ENCODE assay signal across 13 cellular contexts in genomic region chr1:111541721-111542120, GRCh38. TPM values are rescaled to one million over a fixed set of nuclear protein-coding genes. Genes with fewer than 3 reads are reported as not detected.
A peak's percentile ranks its signal among the peaks of the same experiment; 100 is the strongest.
DNase-seq lines count a peak whose midpoint lies in the region; ATAC-seq and TF ChIP-seq lines count a peak whose summit lies in the region.
"Had no signal": no experiment of that assay in that cellular context is flagged by ENCODE, and none has a peak within 500 bp of the region (broad histone marks: within the 10 kb centered on the region; RNA-seq: fewer than 3 reads in every experiment).

No MANE protein-coding gene starts in this region.

- H3K27ac ChIP-seq in SJSA1, result peak overlapping the region; percentile 89
- peak overlapping the region; percentile 13 to 61 (median 39) for H3K27ac ChIP-seq in transverse colon
- no peak overlapping the region for H3K27ac ChIP-seq in prostate gland
- H3K27ac ChIP-seq: thoracic aorta, VCaP had no signal

- TF ChIP-seq POLR2A in transverse colon (IDR thresholded peaks at IDR 0.05), result no peak
- no peak for TF ChIP-seq POLR2A in prostate gland (IDR thresholded peaks at IDR 0.05)

- TF ChIP-seq EP300 in transverse colon (IDR thresholded peaks at IDR 0.05; ENCODE audit: low read depth), result no peak

- H3K4me1 ChIP-seq in SJSA1 (replicated peaks) (peaks cover 56% of the 10 kb centered on the region), transverse colon (peaks cover 0 to 9% (median 4%) of the 10 kb centered on the region in 4 donors), prostate gland (replicated peaks) (no peaks in the 10 kb centered on the region)

- H3K4me3 ChIP-seq in SJSA1 (peak overlapping the region; percentile 37), transverse colon (no peak overlapping the region), prostate gland (no peak overlapping the region)
- H3K4me3 ChIP-seq: thoracic aorta had no signal

- no peak for ATAC-seq in GM18517 (IDR thresholded peaks at IDR 0.05; ENCODE audit: unreplicated experiment)
- no peak for ATAC-seq in GM21423 (IDR thresholded peaks at IDR 0.05; ENCODE audit: unreplicated experiment)

- WGBS in transverse colon (ENCODE audit: low coverage in 1 of 2), 2 donors, result 56 to 70% methylated on average over 4 of the region's 4 CpGs
- 21% methylated on average over 4 of the region's 4 CpGs for WGBS in prostate gland

- no peaks in the 10 kb centered on the region for H3K27me3 ChIP-seq in SJSA1 (replicated peaks)
- H3K27me3 ChIP-seq in transverse colon, result no peaks in the 10 kb centered on the region
- H3K27me3 ChIP-seq in prostate gland (replicated peaks; ENCODE audit: insufficient read depth), result no peaks in the 10 kb centered on the region

- intact Hi-C loops in transverse colon (cut with DNase I; ENCODE audit: low total_unique reads) (no loop called here), prostate gland (cut with DNase I) (no loop called here)

- H3K36me3 ChIP-seq in SJSA1, result no peaks in the 10 kb centered on the region
- no peaks in the 10 kb centered on the region for H3K36me3 ChIP-seq in transverse colon
- H3K36me3 ChIP-seq in prostate gland, result no peaks in the 10 kb centered on the region
- H3K36me3 ChIP-seq: thoracic aorta had no signal

- DNase-seq in HCEC 1CT (peak; percentile 36), SJSA1 (ENCODE audit: low read depth in 1 of 2, low spot score in 2 of 2) (peak in 1 of 2 experiments; percentile 87), glomerular visceral epithelial cell (ENCODE audit: extremely low spot score) (peak; percentile 68), transverse colon (no peak), NCI-H1694 treated with DMSO at 0.1 percent for 48 hours (lab: John Stamatoyannopoulos, UW) (no peak), prostate gland (ENCODE audit: low spot score) (no peak)
- DNase-seq: MV-4-11, NCI-H510A treated with DMSO at 0.1 percent for 48 hours, small intestine had no signal

- H3K9me3 ChIP-seq in SJSA1 (replicated peaks) (no peaks in the 10 kb centered on the region), transverse colon (no peaks in the 10 kb centered on the region), prostate gland (no peaks in the 10 kb centered on the region)
- H3K9me3 ChIP-seq: thoracic aorta had no signal

- in situ Hi-C loops in transverse colon (cut with MboI; ENCODE audit: low pct_ligation_motif_present in 1 of 4, low pct_unique_long_range_greater_than_20kb in 1 of 4, low sequenced_read_pairs in 3 of 4), result no loop called here

- TF ChIP-seq CTCF in transverse colon (IDR thresholded peaks at IDR 0.05), result no peak
- TF ChIP-seq CTCF in prostate gland (IDR thresholded peaks at IDR 0.05), result no peak

RNA-seq across cellular contexts. Expression of gene ADORA3, which starts 38.3 kb away (rescaled TPM):
- total RNA-seq in SJSA1 (2014; rRNA removed; shearing (Covaris generic)), result not detected in 2 replicates
- total RNA-seq in transverse colon (1 to 10 TPM in 2 of 4 donors, not detected in 2; 2.9 to 5.7 TPM), prostate gland (1 to 10 TPM; 2.0 to 2.9 TPM)

RNA-seq across cellular contexts. Expression of gene TMIGD3, which starts 38.3 kb away (rescaled TPM):
- not detected in 2 replicates for total RNA-seq in SJSA1 (2014; rRNA removed; shearing (Covaris generic))
- total RNA-seq in transverse colon, result under 1 TPM in 2 of 4 donors, not detected in 2; 0.27 to 0.95 TPM
- 10 to 100 TPM in 1 of 2 donors, under 1 TPM in 1; 0.64 to 11.4 TPM for total RNA-seq in prostate gland

Comparison
In these comparisons a context has a peak if more than half of its experiments do, and no peak if none do; other contexts are left out.
1. DNase-seq: peak in HCEC 1CT (single experiment) and glomerular visceral epithelial cell (single experiment); none in transverse colon (single experiment), NCI-H1694 treated with DMSO at 0.1 percent for 48 hours (single experiment) and prostate gland (single experiment).
2. H3K27ac ChIP-seq: peak in SJSA1 (single experiment) and transverse colon (4 of 4); none in prostate gland (0 of 2).